Comparison of ENCODE assay signal across 8 cellular contexts in the genomic region with DNA sequence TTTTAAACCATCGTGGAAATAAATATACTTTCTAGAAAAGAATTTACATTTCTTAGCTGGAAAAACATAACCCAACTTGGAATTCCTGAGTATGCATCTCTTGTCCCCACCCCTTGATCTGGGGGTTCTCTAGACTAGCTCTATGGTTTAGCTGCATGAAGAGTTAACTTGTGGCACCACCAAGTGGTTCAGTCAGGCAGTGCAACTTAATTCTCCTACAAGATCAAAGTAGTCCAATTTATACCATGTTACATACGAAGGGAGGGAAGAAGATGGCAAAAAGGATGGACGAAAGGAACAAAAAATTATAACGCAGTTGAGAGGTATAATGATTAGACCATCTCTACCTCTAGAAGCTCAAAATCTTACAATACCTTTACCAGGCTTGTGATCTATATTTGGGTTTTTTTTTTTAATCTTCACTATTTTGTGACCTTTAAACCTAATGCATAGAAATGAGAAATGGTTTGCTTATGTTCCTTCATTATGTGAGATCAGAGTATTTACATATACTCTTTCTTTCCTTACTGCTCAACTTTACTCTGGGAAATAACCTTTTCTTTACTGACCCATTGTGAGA. TPM values are rescaled to one million over a fixed set of nuclear protein-coding genes. Genes with fewer than 3 reads are reported as not detected.
DNase-seq lines count a peak whose midpoint lies in the region; ATAC-seq, FAIRE-seq and TF ChIP-seq lines count a peak whose summit lies in the region.

No MANE protein-coding gene starts in this region.

- no peak overlapping the region for H4K5ac ChIP-seq in H1 (ENCODE audit: insufficient read length, low read depth, low read length)

- H2AFZ ChIP-seq in H1 (ENCODE audit: low read length), result no peak overlapping the region

- DNase-seq in AG10803 (ENCODE audit: low read depth), result peak; percentile 79
- peak; percentile 24 for DNase-seq in NCI-H526 treated with DMSO at 0.1 percent for 48 hours (lab: John Stamatoyannopoulos, UW)
- DNase-seq in activated CD4-positive, alpha-beta memory T cell treated with anti-CD3 and anti-CD28 coated beads for 36 hours, result peak; percentile 73
- DNase-seq in H1 (ENCODE audit: low read depth in 1 of 2, low spot score in 2 of 2), result peak; percentile 34 to 79
- DNase-seq in mucosa of gallbladder (ENCODE audit: low spot score), result peak; percentile 51
- DNase-seq in stimulated activated naive CD4-positive, alpha-beta T cell (lab: John Stamatoyannopoulos, UW), result peak in 5 of 6 experiments; percentile 2 to 38 (median 35)

- no peak overlapping the region for H4K8ac ChIP-seq in H1 (ENCODE audit: extremely low read depth, insufficient read depth, low read length)

- H3K27me3 ChIP-seq in H1 (replicated peaks in 1 of 4; ENCODE audit: control insufficient read depth in 3 of 4, extremely low read depth in 1 of 4, insufficient read depth in 3 of 4, low read length in 3 of 4), result no peaks in the 10 kb centered on the region

- H2BK5ac ChIP-seq in H1 (ENCODE audit: low read depth, low read length), result no peak overlapping the region

- no peaks in the 10 kb centered on the region for H3K4me1 Mint-ChIP-seq in activated CD4-positive, alpha-beta memory T cell treated with anti-CD3 and anti-CD28 coated beads for 36 hours (ENCODE audit: low read depth)

- H3K36me3 ChIP-seq in H1 (ENCODE audit: control insufficient read depth in 2 of 4, insufficient read depth in 4 of 4, low read length in 3 of 4), result peaks cover 2 to 16% (median 4%) of the 10 kb centered on the region in 4 experiments; a peak in 3 of 8 replicates

- CTCF ChIA-PET in activated CD4-positive, alpha-beta memory T cell treated with anti-CD3 and anti-CD28 coated beads for 36 hours (lab: Charles Lee), result interaction anchor here (0.6 to 4.6 kb wide), 31 partner anchors 10 to 433 kb away, joined by 3 to 105 read pairs (median 4); partner anchors contain the start of gene HSD17B12
- CTCF ChIA-PET in H1 (lab: Charles Lee; ENCODE audit: partially characterized antibody), result interaction anchor here (0.6 to 5.5 kb wide), 40 partner anchors 10 to 352 kb away, joined by 3 to 50 read pairs (median 4); no protein-coding TSS in a partner anchor

- intact Hi-C loops in activated CD4-positive, alpha-beta memory T cell treated with anti-CD3 and anti-CD28 coated beads for 36 hours (cut with micrococcal nuclease), result loop anchor here (1.0 to 2.0 kb wide), 3 partner anchors 21 to 273 kb away; no protein-coding TSS in a partner anchor

- ATAC-seq in GM18505 (IDR thresholded peaks at IDR 0.05; ENCODE audit: unreplicated experiment) (peak; percentile 79), HG03103 (IDR thresholded peaks at IDR 0.05; ENCODE audit: low read depth, unreplicated experiment) (peak; percentile 86)

- H2AK5ac ChIP-seq in H1 (ENCODE audit: low read depth, low read length), result no peak overlapping the region

- H3K23me2 ChIP-seq in H1 (ENCODE audit: low read depth, low read length), result no peaks in the 10 kb centered on the region

- H4K91ac ChIP-seq in H1 (replicated peaks; ENCODE audit: insufficient read length, low read length), result no peak overlapping the region

- no peaks in the 10 kb centered on the region for H3K27me3 Mint-ChIP-seq in activated CD4-positive, alpha-beta memory T cell treated with anti-CD3 and anti-CD28 coated beads for 36 hours

- no peak overlapping the region for H2BK120ac ChIP-seq in H1 (replicated peaks; ENCODE audit: low read depth, low read length)

- H3K9ac ChIP-seq in H1 (replicated peaks in 1 of 4; ENCODE audit: extremely low read depth in 1 of 4, low read depth in 3 of 4, low read length in 3 of 4), result no peak overlapping the region

- no peaks in the 10 kb centered on the region for H3K9me3 Mint-ChIP-seq in activated CD4-positive, alpha-beta memory T cell treated with anti-CD3 and anti-CD28 coated beads for 36 hours

- no peak overlapping the region for H3K27ac ChIP-seq in H1 (ENCODE audit: low read depth, low read length)

- TF ChIP-seq EP300 in H1 (IDR thresholded peaks at IDR 0.05; ENCODE audit: borderline replicate concordance in 1 of 2, low read depth in 2 of 2, low read length in 2 of 2), result no peak

- no peak overlapping the region for H3K23ac ChIP-seq in H1 (ENCODE audit: insufficient read length)

- H3K4ac ChIP-seq in H1 (replicated peaks; ENCODE audit: insufficient read length, low read depth, low read length), result no peak overlapping the region

- no peak overlapping the region for H3K4me3 Mint-ChIP-seq in activated CD4-positive, alpha-beta memory T cell treated with anti-CD3 and anti-CD28 coated beads for 36 hours

- H3K4me2 ChIP-seq in H1 (ENCODE audit: insufficient read depth in 1 of 2, low read depth in 2 of 2, low read length in 2 of 2), result no peak overlapping the region

- peaks cover 0 to 3% of the 10 kb centered on the region in 2 experiments for H4K20me1 ChIP-seq in H1 (replicated peaks in 1 of 2; ENCODE audit: control insufficient read depth in 1 of 2, insufficient read depth in 2 of 2, low read length in 2 of 2)

- H2BK20ac ChIP-seq in H1 (ENCODE audit: low read length), result no peak overlapping the region

- no peaks in the 10 kb centered on the region for H3K9me3 ChIP-seq in H1 (ENCODE audit: insufficient read depth in 2 of 2, low read depth in 1 of 2, low read length in 1 of 2)

- H3K79me1 ChIP-seq in H1 (ENCODE audit: low read depth, low read length), result no peaks in the 10 kb centered on the region

- H2BK15ac ChIP-seq in H1 (ENCODE audit: low read length), result no peak overlapping the region

- H3K36me3 Mint-ChIP-seq in activated CD4-positive, alpha-beta memory T cell treated with anti-CD3 and anti-CD28 coated beads for 36 hours, result peaks cover 2% of the 10 kb centered on the region

- no peak for TF ChIP-seq POLR2A in GM18505 (IDR thresholded peaks at IDR 0.05; ENCODE audit: borderline replicate concordance, extremely low read depth, insufficient read depth, insufficient read length)
- no peak for TF ChIP-seq POLR2A in H1 (IDR thresholded peaks at IDR 0.05; ENCODE audit: control extremely low read depth in 1 of 2, low read depth in 2 of 2, low read length in 2 of 2)

- TF ChIP-seq CTCF in AG10803 (conservative IDR thresholded peaks at IDR 0.05; ENCODE audit: low read length), result peak; percentile 93
- TF ChIP-seq CTCF in H1 (IDR thresholded peaks at IDR 0.05; ENCODE audit: control extremely low read depth in 1 of 3, insufficient read depth in 1 of 3, low read depth in 1 of 3, low read length in 3 of 3), result peak in 2 of 3 experiments; percentile 71 to 83; a peak in 3 of 4 replicates

- POLR2A ChIA-PET in activated CD4-positive, alpha-beta memory T cell treated with anti-CD3 and anti-CD28 coated beads for 36 hours (lab: Charles Lee), result interaction anchor here (0.7 kb wide), 1 partner anchor 206 kb away, joined by 3 read pairs; no protein-coding TSS in a partner anchor
- POLR2A ChIA-PET in H1 (lab: Charles Lee; ENCODE audit: partially characterized antibody), result no interaction called here

- 41% methylated on average over 4 of the region's 4 CpGs; no CpG with 5 or more reads in 1 of the 2 experiments for WGBS in H1 (ENCODE audit: extremely low coverage in 1 of 2, insufficient coverage in 1 of 2, insufficient read length in 1 of 2, insufficient replicate concordance in 2 of 2, low coverage in 1 of 2, low lambda C conversion rate in 2 of 2, missing lambda C conversion rate in 1 of 2), 2 experiments

- no peak overlapping the region for H2BK12ac ChIP-seq in H1 (ENCODE audit: low read depth, low read length)

- no peak overlapping the region for H3K4me3 ChIP-seq in AG10803 (ENCODE audit: low read length)
- no peak overlapping the region for H3K4me3 ChIP-seq in H1 (ENCODE audit: extremely low read depth in 1 of 4, insufficient read depth in 2 of 4, low read depth in 3 of 4, low read length in 4 of 4)

- FAIRE-seq in H1 (lab: Jason Lieb, UNC), result peak; percentile 94

- peaks cover 0 to 5% (median 1%) of the 10 kb centered on the region in 4 experiments; a peak in 1 of 7 replicates for H3K4me1 ChIP-seq in H1 (replicated peaks in 1 of 4; ENCODE audit: control insufficient read depth in 3 of 4, insufficient read depth in 4 of 4, low read length in 3 of 4)

- no peaks in the 10 kb centered on the region for H3K79me2 ChIP-seq in H1 (ENCODE audit: control insufficient read depth in 1 of 2, insufficient read depth in 2 of 2, low read length in 2 of 2)

- H3K18ac ChIP-seq in H1 (ENCODE audit: extremely low read depth, low read length), result no peak overlapping the region

- TF ChIP-seq RAD21 in H1 (IDR thresholded peaks at IDR 0.05 in 1 of 2, conservative IDR thresholded peaks at IDR 0.05 in 1 of 2; ENCODE audit: low read depth in 2 of 2, low read length in 2 of 2), result peak; percentile 91

- H3K14ac ChIP-seq in H1 (ENCODE audit: insufficient read length), result no peak overlapping the region

- no peak overlapping the region for H3K27ac Mint-ChIP-seq in activated CD4-positive, alpha-beta memory T cell treated with anti-CD3 and anti-CD28 coated beads for 36 hours

- H3K56ac ChIP-seq in H1 (replicated peaks; ENCODE audit: insufficient read length, low read depth, low read length), result no peak overlapping the region

TF ChIP-seq in H1, 55 proteins besides CTCF, POLR2A, EP300 and RAD21 (continues in another document):
- TF ChIP-seq BACH1 (IDR thresholded peaks at IDR 0.05; ENCODE audit: low read length), result no peak
- no peak for TF ChIP-seq HDAC6 (IDR thresholded peaks at IDR 0.05; ENCODE audit: low read depth, low read length)
- no peak for TF ChIP-seq SIRT6 (IDR thresholded peaks at IDR 0.05; ENCODE audit: low read length)
- TF ChIP-seq NANOG (IDR thresholded peaks at IDR 0.05; ENCODE audit: insufficient read depth, low read depth, low read length, poor library complexity, severe bottlenecking), result no peak
- no peak for TF ChIP-seq HDAC2 (IDR thresholded peaks at IDR 0.05; ENCODE audit: borderline replicate concordance in 1 of 2, low read depth in 2 of 2, low read length in 2 of 2)
- TF ChIP-seq RXRA (IDR thresholded peaks at IDR 0.05; ENCODE audit: insufficient read depth, low read depth, low read length), result no peak
- TF ChIP-seq POU5F1 (IDR thresholded peaks at IDR 0.05; ENCODE audit: low read depth, low read length), result no peak
- no peak for TF ChIP-seq PHF8 (conservative IDR thresholded peaks at IDR 0.05; ENCODE audit: low read depth, low read length)
- no peak for TF ChIP-seq NRF1 (IDR thresholded peaks at IDR 0.05; ENCODE audit: low read depth, low read length)

RNA-seq across cellular contexts. Expression of gene ALKBH3, which starts 28.5 kb away (rescaled TPM):
- 10 to 100 TPM; 32.1 to 35.8 TPM for total RNA-seq in activated CD4-positive, alpha-beta memory T cell treated with anti-CD3 and anti-CD28 coated beads for 36 hours
- total RNA-seq in H1 (2021; fragmentation: NEBNext Ultra II Directional; extraction: Animal tissue kit (Norgen Biotek cat#: 25700)), result 11.4 and 12.7 TPM in 2 replicates
- polyA plus RNA-seq in H1 (2011; rRNA removed), result 6.2 and 10.5 TPM in 2 replicates
- polyA plus RNA-seq in H1 (2011; cell fraction: cytosol; rRNA removed), result 9.3 TPM
- 4.7 TPM for polyA plus RNA-seq in H1 (2011; cell fraction: nucleus; rRNA removed)
- polyA plus RNA-seq in H1 (2012, experiment 1 of 2), result 11.4 to 12.6 TPM (median 12.1 TPM) in 4 replicates
- 5.5 TPM for polyA plus RNA-seq in H1 (2012, experiment 2 of 2)
- polyA plus RNA-seq in H1 (2013, experiment 1 of 2), result 9.4 TPM
- polyA plus RNA-seq in H1 (2013, experiment 2 of 2), result 10.6 TPM
- polyA minus RNA-seq in H1 (2011; rRNA and poly(A)+ RNA removed), result 5.5 and 11.1 TPM in 2 replicates
- polyA minus RNA-seq in H1 (2011; cell fraction: cytosol; rRNA and poly(A)+ RNA removed), result 5.0 TPM
- 6.3 TPM for polyA minus RNA-seq in H1 (2011; cell fraction: nucleus; rRNA and poly(A)+ RNA removed)
- total RNA-seq in mucosa of gallbladder, result 29.3 TPM

Comparison
In these comparisons a context has a peak if more than half of its experiments do, and no peak if none do; other contexts are left out.
1. DNase-seq: peak in every context shown above with its lines; median percentile 79 in AG10803; 73 in activated CD4-positive, alpha-beta memory T cell treated with anti-CD3 and anti-CD28 coated beads for 36 hours; 56 in H1; 51 in mucosa of gallbladder; 35 in stimulated activated naive CD4-positive, alpha-beta T cell; 24 in NCI-H526 treated with DMSO at 0.1 percent for 48 hours.